In genomic region chr9:128771745-128772519, GRCh38 we compare ENCODE assay signal across 8 cellular contexts. TPM values are rescaled to one million over a fixed set of nuclear protein-coding genes. Genes with fewer than 3 reads are reported as not detected.
DNase-seq lines count a peak whose midpoint lies in the region; ATAC-seq and TF ChIP-seq lines count a peak whose summit lies in the region.

TSS of gene ZER1 (minus strand) at chr9:128771927. CDS start at chr9:128755565, 16,362 bp downstream.

- DNase-seq in AG09319 (ENCODE audit: extremely low read depth, low read depth) (peak; percentile 69), NCI-H524 (lab: John Stamatoyannopoulos, UW) (peak; percentile 70 to 89), choroid plexus epithelial cell (ENCODE audit: low read depth) (peak; percentile 90)
- peak; percentile 97 for DNase-seq in activated CD4-positive, alpha-beta T cell treated with anti-CD3 and anti-CD28 coated beads for 36 hours
- peak; percentile 86 to 92 (median 92) for DNase-seq in stimulated activated CD4-positive, alpha-beta T cell treated with anti-CD3 and anti-CD28 coated beads, Interleukin-1b, Interleukin-23, amount 100 ng/mL, for 24 hours (ENCODE audit: low read depth in 4 of 4, low spot score in 1 of 4)

- ATAC-seq in HG03378 (IDR thresholded peaks at IDR 0.05; ENCODE audit: unreplicated experiment), result peak; percentile 62
- peak; percentile 94 for ATAC-seq in activated CD4-positive, alpha-beta T cell treated with anti-CD3 and anti-CD28 coated beads for 36 hours

- no peaks in the 10 kb centered on the region for H3K27me3 ChIP-seq in layer of hippocampus (ENCODE audit: control insufficient read depth, insufficient read depth, low read length)

- intact Hi-C loops in activated CD4-positive, alpha-beta T cell treated with anti-CD3 and anti-CD28 coated beads for 36 hours (cut with DNase I, micrococcal nuclease), result loop anchor here (1.0 to 10.0 kb wide), 18 partner anchors 15 to 611 kb away; partner anchors contain the start of genes ENDOG (in 2 of the 2), TBC1D13 (in 2 of the 2), ZDHHC12 (in 2 of the 2) and BBLN (in 1 of the 2)

- no peaks in the 10 kb centered on the region for H3K9me3 Mint-ChIP-seq in activated CD4-positive, alpha-beta T cell treated with anti-CD3 and anti-CD28 coated beads for 36 hours (ENCODE audit: low read depth)

- peak; percentile 73 for TF ChIP-seq POLR2A in GM19099 (IDR thresholded peaks at IDR 0.05; ENCODE audit: extremely low read depth, insufficient read length, low read depth)

- no peaks in the 10 kb centered on the region for H3K27me3 Mint-ChIP-seq in activated CD4-positive, alpha-beta T cell treated with anti-CD3 and anti-CD28 coated beads for 36 hours

- peaks cover 18% of the 10 kb centered on the region for H3K4me1 Mint-ChIP-seq in activated CD4-positive, alpha-beta T cell treated with anti-CD3 and anti-CD28 coated beads for 36 hours

- H3K4me3 ChIP-seq in choroid plexus epithelial cell (ENCODE audit: low read depth, low read length), result peak within 1 kb of the TSS; percentile 97

- peaks cover 5% of the 10 kb centered on the region for H3K36me3 Mint-ChIP-seq in activated CD4-positive, alpha-beta T cell treated with anti-CD3 and anti-CD28 coated beads for 36 hours (ENCODE audit: low read depth)

- CTCF ChIA-PET in activated CD4-positive, alpha-beta T cell treated with anti-CD3 and anti-CD28 coated beads for 36 hours (lab: Charles Lee), result interaction anchor here (0.6 to 2.3 kb wide), 4 partner anchors 10 to 68 kb away, joined by 3 to 11 read pairs (median 3); no protein-coding TSS in a partner anchor

- H3K27ac ChIP-seq in layer of hippocampus (ENCODE audit: low read depth, low read length), result peak within 1 kb of the TSS; percentile 94

- peak within 1 kb of the TSS; percentile 86 for H3K27ac Mint-ChIP-seq in activated CD4-positive, alpha-beta T cell treated with anti-CD3 and anti-CD28 coated beads for 36 hours

- POLR2A ChIA-PET in activated CD4-positive, alpha-beta T cell treated with anti-CD3 and anti-CD28 coated beads for 36 hours (lab: Charles Lee), result no interaction called here

- TF ChIP-seq CTCF in AG09319 (IDR thresholded peaks at IDR 0.05; ENCODE audit: low read depth, low read length), result no peak
- no peak for TF ChIP-seq CTCF in choroid plexus epithelial cell (conservative IDR thresholded peaks at IDR 0.05; ENCODE audit: low read depth, low read length)

- peak within 1 kb of the TSS; percentile 82 for H3K4me3 Mint-ChIP-seq in activated CD4-positive, alpha-beta T cell treated with anti-CD3 and anti-CD28 coated beads for 36 hours

RNA-seq across cellular contexts. Expression of gene ZER1, which starts in this region (rescaled TPM):
- total RNA-seq in activated CD4-positive, alpha-beta T cell treated with anti-CD3 and anti-CD28 coated beads for 36 hours, result 10 to 100 TPM; 17.1 to 19.3 TPM

Comparison
In these comparisons a context has a peak if more than half of its experiments do, and no peak if none do; other contexts are left out.
1. Peak in every context shown above with its lines: DNase-seq, ATAC-seq, H3K4me3 ChIP-seq and H3K27ac ChIP-seq.